In the genomic region with DNA sequence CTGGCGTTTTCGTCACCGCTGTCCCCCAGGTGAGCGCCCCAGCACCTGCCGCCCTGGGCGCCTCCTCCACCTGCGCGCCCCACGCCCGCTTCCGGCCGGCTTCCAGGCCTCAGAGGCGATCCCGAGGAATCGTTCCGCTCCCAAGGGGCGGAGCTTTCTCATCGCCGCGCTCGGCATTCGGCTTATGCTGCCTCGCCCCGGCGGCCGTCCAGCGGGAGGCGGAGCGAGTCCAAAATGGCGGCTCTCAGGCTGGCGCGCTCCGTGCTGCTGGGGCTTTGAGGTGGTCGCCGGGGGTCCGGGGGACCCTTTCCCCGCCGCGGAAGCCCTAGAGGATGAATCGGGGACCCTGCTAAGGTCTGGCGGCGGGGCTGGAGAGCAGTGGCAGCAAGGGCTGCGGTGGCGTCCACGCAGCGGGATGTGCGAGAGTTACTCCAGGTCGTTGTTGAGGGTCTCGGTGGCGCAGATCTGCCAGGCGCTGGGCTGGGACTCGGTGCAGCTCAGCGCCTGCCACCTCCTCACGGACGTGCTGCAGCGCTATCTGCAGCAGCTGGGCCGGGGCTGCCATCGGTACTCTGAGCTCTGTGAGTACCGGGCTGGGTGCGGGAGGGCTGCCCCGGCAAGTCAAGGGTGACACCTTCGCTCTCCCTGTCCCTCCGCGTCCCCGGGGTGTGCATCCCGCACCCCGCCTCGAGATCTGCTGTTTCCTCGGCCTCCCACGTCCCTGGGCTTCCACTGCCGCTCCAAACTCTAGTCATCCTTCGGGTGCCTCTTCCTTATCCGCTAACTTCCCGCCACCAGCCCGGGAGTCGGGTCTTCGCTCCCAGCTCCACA, we compare ENCODE assay signal across 1 cellular context.
TF ChIP-seq lines count a peak whose summit lies in the region.

A gene with protein sequence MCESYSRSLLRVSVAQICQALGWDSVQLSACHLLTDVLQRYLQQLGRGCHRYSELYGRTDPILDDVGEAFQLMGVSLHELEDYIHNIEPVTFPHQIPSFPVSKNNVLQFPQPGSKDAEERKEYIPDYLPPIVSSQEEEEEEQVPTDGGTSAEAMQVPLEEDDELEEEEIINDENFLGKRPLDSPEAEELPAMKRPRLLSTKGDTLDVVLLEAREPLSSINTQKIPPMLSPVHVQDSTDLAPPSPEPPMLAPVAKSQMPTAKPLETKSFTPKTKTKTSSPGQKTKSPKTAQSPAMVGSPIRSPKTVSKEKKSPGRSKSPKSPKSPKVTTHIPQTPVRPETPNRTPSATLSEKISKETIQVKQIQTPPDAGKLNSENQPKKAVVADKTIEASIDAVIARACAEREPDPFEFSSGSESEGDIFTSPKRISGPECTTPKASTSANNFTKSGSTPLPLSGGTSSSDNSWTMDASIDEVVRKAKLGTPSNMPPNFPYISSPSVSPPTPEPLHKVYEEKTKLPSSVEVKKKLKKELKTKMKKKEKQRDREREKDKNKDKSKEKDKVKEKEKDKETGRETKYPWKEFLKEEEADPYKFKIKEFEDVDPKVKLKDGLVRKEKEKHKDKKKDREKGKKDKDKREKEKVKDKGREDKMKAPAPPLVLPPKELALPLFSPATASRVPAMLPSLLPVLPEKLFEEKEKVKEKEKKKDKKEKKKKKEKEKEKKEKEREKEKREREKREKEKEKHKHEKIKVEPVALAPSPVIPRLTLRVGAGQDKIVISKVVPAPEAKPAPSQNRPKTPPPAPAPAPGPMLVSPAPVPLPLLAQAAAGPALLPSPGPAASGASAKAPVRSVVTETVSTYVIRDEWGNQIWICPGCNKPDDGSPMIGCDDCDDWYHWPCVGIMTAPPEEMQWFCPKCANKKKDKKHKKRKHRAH (plus strand): TSS at position 211 of the 831 bp plus-strand sequence. CDS start 205 bp downstream, at position 416.

TF ChIP-seq in K562, 482 proteins besides CTCF, POLR2A, EP300 and RAD21 (continued from another document and continues in another):
- TF ChIP-seq RFX7 (CRISPR knock-in tag; IDR thresholded peaks at IDR 0.05) = no peak
- TF ChIP-seq, protein P1, sequence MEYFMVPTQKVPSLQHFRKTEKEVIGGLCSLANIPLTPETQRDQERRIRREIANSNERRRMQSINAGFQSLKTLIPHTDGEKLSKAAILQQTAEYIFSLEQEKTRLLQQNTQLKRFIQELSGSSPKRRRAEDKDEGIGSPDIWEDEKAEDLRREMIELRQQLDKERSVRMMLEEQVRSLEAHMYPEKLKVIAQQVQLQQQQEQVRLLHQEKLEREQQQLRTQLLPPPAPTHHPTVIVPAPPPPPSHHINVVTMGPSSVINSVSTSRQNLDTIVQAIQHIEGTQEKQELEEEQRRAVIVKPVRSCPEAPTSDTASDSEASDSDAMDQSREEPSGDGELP (CRISPR knock-in tag; IDR thresholded peaks at IDR 0.05; ENCODE audit: borderline replicate concordance) = peak; percentile 90
- TF ChIP-seq ZNF561 (CRISPR knock-in tag; conservative IDR thresholded peaks at IDR 0.05) = no peak
- TF ChIP-seq, protein P2, sequence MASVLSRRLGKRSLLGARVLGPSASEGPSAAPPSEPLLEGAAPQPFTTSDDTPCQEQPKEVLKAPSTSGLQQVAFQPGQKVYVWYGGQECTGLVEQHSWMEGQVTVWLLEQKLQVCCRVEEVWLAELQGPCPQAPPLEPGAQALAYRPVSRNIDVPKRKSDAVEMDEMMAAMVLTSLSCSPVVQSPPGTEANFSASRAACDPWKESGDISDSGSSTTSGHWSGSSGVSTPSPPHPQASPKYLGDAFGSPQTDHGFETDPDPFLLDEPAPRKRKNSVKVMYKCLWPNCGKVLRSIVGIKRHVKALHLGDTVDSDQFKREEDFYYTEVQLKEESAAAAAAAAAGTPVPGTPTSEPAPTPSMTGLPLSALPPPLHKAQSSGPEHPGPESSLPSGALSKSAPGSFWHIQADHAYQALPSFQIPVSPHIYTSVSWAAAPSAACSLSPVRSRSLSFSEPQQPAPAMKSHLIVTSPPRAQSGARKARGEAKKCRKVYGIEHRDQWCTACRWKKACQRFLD (CRISPR knock-in tag; IDR thresholded peaks at IDR 0.05) = peak; percentile 96
- TF ChIP-seq PTRF (tag; IDR thresholded peaks at IDR 0.05) = no peak
- TF ChIP-seq, protein P3, sequence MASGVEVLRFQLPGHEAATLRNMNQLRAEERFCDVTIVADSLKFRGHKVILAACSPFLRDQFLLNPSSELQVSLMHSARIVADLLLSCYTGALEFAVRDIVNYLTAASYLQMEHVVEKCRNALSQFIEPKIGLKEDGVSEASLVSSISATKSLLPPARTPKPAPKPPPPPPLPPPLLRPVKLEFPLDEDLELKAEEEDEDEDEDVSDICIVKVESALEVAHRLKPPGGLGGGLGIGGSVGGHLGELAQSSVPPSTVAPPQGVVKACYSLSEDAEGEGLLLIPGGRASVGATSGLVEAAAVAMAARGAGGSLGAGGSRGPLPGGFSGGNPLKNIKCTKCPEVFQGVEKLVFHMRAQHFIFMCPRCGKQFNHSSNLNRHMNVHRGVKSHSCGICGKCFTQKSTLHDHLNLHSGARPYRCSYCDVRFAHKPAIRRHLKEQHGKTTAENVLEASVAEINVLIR (CRISPR knock-in tag; IDR thresholded peaks at IDR 0.05) = no peak
- no peak for TF ChIP-seq ZNF780A (CRISPR knock-in tag; IDR thresholded peaks at IDR 0.05)
- TF ChIP-seq, protein P4, sequence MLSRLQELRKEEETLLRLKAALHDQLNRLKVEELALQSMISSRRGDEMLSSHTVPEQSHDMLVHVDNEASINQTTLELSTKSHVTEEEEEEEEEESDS (CRISPR knock-in tag; IDR thresholded peaks at IDR 0.05) = no peak
- TF ChIP-seq NR1H2 (CRISPR knock-in tag; IDR thresholded peaks at IDR 0.05) = no peak
- TF ChIP-seq ATF7 (IDR thresholded peaks at IDR 0.05) = peak; percentile 81
- TF ChIP-seq ZNF239 (CRISPR knock-in tag; IDR thresholded peaks at IDR 0.05) = no peak
- TF ChIP-seq, protein P5, sequence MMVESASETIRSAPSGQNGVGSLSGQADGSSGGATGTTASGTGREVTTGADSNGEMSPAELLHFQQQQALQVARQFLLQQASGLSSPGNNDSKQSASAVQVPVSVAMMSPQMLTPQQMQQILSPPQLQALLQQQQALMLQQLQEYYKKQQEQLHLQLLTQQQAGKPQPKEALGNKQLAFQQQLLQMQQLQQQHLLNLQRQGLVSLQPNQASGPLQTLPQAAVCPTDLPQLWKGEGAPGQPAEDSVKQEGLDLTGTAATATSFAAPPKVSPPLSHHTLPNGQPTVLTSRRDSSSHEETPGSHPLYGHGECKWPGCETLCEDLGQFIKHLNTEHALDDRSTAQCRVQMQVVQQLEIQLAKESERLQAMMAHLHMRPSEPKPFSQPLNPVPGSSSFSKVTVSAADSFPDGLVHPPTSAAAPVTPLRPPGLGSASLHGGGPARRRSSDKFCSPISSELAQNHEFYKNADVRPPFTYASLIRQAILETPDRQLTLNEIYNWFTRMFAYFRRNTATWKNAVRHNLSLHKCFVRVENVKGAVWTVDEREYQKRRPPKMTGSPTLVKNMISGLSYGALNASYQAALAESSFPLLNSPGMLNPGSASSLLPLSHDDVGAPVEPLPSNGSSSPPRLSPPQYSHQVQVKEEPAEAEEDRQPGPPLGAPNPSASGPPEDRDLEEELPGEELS (CRISPR knock-in tag; IDR thresholded peaks at IDR 0.05; ENCODE audit: borderline replicate concordance) = no peak
- TF ChIP-seq MYC (IDR thresholded peaks at IDR 0.05; ENCODE audit: low read depth, low read length) = peak; percentile 83
- no peak for TF ChIP-seq MYC (CRISPR knock-in tag; IDR thresholded peaks at IDR 0.05; ENCODE audit: borderline replicate concordance, low read depth)
- peak; percentile 89 for TF ChIP-seq ELF1 (tag; IDR thresholded peaks at IDR 0.05)
- TF ChIP-seq GATA2 (CRISPR knock-in tag; IDR thresholded peaks at IDR 0.05) = no peak
- TF ChIP-seq, protein P6, sequence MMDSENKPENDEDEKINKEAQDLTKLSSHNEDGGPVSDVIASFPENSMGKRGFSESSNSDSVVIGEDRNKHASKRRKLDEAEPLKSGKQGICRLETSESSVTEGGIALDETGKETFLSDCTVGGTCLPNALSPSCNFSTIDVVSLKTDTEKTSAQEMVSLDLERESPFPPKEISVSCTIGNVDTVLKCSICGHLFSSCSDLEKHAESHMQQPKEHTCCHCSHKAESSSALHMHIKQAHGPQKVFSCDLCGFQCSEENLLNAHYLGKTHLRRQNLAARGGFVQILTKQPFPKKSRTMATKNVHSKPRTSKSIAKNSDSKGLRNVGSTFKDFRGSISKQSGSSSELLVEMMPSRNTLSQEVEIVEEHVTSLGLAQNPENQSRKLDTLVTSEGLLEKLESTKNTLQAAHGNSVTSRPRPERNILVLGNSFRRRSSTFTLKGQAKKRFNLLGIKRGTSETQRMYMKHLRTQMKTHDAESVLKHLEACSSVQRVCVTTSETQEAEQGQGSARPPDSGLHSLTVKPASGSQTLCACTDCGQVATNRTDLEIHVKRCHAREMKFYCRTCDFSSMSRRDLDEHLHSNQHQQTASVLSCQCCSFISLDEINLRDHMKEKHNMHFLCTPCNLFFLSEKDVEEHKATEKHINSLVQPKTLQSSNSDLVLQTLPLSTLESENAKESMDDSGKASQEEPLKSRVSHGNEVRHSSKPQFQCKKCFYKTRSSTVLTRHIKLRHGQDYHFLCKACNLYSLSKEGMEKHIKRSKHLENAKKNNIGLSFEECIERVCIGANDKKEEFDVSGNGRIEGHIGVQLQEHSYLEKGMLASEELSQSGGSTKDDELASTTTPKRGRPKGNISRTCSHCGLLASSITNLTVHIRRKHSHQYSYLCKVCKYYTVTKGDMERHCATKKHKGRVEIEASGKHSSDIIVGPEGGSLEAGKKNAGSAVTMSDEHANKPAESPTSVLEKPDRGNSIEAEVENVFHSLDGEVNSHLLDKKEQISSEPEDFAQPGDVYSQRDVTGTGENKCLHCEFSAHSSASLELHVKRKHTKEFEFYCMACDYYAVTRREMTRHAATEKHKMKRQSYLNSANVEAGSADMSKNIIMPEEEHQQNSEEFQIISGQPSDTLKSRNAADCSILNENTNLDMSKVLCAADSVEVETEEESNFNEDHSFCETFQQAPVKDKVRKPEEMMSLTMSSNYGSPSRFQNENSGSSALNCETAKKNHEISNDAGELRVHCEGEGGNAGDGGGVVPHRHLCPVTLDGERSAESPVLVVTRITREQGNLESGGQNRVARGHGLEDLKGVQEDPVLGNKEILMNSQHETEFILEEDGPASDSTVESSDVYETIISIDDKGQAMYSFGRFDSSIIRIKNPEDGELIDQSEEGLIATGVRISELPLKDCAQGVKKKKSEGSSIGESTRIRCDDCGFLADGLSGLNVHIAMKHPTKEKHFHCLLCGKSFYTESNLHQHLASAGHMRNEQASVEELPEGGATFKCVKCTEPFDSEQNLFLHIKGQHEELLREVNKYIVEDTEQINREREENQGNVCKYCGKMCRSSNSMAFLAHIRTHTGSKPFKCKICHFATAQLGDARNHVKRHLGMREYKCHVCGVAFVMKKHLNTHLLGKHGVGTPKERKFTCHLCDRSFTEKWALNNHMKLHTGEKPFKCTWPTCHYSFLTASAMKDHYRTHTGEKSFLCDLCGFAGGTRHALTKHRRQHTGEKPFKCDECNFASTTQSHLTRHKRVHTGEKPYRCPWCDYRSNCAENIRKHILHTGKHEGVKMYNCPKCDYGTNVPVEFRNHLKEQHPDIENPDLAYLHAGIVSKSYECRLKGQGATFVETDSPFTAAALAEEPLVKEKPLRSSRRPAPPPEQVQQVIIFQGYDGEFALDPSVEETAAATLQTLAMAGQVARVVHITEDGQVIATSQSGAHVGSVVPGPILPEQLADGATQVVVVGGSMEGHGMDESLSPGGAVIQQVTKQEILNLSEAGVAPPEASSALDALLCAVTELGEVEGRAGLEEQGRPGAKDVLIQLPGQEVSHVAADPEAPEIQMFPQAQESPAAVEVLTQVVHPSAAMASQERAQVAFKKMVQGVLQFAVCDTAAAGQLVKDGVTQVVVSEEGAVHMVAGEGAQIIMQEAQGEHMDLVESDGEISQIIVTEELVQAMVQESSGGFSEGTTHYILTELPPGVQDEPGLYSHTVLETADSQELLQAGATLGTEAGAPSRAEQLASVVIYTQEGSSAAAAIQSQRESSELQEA (IDR thresholded peaks at IDR 0.05; ENCODE audit: low read depth) = no peak
- peak; percentile 81 to 87 for TF ChIP-seq MAZ (CRISPR knock-in tag; conservative IDR thresholded peaks at IDR 0.05 in 1 of 2, IDR thresholded peaks at IDR 0.05 in 1 of 2)
- TF ChIP-seq, protein P7, sequence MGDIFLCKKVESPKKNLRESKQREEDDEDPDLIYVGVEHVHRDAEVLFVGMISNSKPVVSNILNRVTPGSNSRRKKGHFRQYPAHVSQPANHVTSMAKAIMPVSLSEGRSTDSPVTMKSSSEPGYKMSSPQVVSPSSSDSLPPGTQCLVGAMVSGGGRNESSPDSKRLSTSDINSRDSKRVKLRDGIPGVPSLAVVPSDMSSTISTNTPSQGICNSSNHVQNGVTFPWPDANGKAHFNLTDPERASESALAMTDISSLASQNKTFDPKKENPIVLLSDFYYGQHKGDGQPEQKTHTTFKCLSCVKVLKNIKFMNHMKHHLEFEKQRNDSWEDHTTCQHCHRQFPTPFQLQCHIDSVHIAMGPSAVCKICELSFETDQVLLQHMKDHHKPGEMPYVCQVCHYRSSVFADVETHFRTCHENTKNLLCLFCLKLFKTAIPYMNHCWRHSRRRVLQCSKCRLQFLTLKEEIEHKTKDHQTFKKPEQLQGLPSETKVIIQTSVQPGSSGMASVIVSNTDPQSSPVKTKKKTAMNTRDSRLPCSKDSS (IDR thresholded peaks at IDR 0.05; ENCODE audit: low read depth, partially characterized antibody) = no peak
- TF ChIP-seq RBM14 (IDR thresholded peaks at IDR 0.05; ENCODE audit: borderline replicate concordance, insufficient read depth, low read depth, low read length) = no peak
- peak; percentile 84 for TF ChIP-seq GABPB1 (CRISPR knock-in tag; IDR thresholded peaks at IDR 0.05)
- TF ChIP-seq, protein P8, sequence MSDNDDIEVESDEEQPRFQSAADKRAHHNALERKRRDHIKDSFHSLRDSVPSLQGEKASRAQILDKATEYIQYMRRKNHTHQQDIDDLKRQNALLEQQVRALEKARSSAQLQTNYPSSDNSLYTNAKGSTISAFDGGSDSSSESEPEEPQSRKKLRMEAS (CRISPR knock-in tag; IDR thresholded peaks at IDR 0.05) = peak; percentile 79
- TF ChIP-seq, protein P9, sequence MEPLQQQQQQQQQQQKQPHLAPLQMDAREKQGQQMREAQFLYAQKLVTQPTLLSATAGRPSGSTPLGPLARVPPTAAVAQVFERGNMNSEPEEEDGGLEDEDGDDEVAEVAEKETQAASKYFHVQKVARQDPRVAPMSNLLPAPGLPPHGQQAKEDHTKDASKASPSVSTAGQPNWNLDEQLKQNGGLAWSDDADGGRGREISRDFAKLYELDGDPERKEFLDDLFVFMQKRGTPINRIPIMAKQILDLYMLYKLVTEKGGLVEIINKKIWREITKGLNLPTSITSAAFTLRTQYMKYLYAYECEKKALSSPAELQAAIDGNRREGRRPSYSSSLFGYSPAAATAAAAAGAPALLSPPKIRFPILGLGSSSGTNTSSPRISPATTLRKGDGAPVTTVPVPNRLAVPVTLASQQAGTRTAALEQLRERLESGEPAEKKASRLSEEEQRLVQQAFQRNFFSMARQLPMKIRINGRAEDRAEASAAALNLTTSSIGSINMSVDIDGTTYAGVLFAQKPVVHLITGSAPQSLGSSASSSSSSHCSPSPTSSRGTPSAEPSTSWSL (CRISPR knock-in tag; IDR thresholded peaks at IDR 0.05; ENCODE audit: borderline replicate concordance) = no peak
- TF ChIP-seq PHF20 (IDR thresholded peaks at IDR 0.05; ENCODE audit: partially characterized antibody) = peak; percentile 88
- no peak for TF ChIP-seq GABPB2 (CRISPR knock-in tag; conservative IDR thresholded peaks at IDR 0.05)
